ENCODE assay signal across 1 cellular context in genomic region chr19:56727731-56728130, GRCh38.
A peak's percentile ranks its signal among the peaks of the same experiment; 100 is the strongest.
TF ChIP-seq lines count a peak whose summit lies in the region.

No MANE protein-coding gene starts in this region.

TF ChIP-seq in HepG2, 621 proteins besides CTCF, POLR2A, EP300 and RAD21:
- no peak for TF ChIP-seq FOXK1 (CRISPR knock-in tag; IDR thresholded peaks at IDR 0.05; ENCODE audit: borderline replicate concordance, low read depth)
- TF ChIP-seq ZNF513 (CRISPR knock-in tag; conservative IDR thresholded peaks at IDR 0.05) = no peak
- TF ChIP-seq ZFP62 (CRISPR knock-in tag; IDR thresholded peaks at IDR 0.05) = no peak
- 0 out of 2 replicates have a peak, but pooled peaks have one; percentile 7 for TF ChIP-seq RFX1 (IDR thresholded peaks at IDR 0.05)
- TF ChIP-seq ZBTB21 (CRISPR knock-in tag; IDR thresholded peaks at IDR 0.05) = no peak
- TF ChIP-seq JUN (CRISPR knock-in tag; IDR thresholded peaks at IDR 0.05) = no peak
